Comparison of ENCODE assay signal across 19 cellular contexts in the genomic region with DNA sequence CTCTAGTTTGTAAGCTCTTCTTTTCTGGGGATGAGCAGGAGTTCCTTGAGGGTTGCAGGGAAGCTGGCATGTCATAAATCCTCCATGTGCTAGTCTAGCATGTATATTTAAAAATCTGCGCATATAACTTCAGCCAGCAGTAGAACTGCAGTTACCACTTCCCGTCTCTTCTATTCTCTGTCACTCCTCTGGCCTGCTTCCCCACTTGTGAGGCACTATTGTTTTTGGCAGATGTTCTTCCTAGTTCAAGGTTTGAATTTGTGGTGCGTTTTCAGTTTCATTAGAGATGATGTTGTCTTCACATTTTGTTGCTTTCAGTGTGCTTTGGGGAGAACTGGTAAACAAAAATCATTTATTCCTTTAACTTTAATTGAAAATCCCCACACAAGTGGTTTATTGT.
DNase-seq lines count a peak whose midpoint lies in the region; ATAC-seq and TF ChIP-seq lines count a peak whose summit lies in the region.
"Had no signal": no experiment of that assay in that cellular context is flagged by ENCODE, and none has a peak within 500 bp of the region (broad histone marks: within the 10 kb centered on the region; RNA-seq: fewer than 3 reads in every experiment).

No MANE protein-coding gene starts in this region.

- CTCF ChIA-PET in mammary epithelial cell (lab: Charles Lee; ENCODE audit: low non-redundant PET) = interaction anchor here (0.7 kb wide), 1 partner anchor 30 kb away, joined by 5 read pairs; no protein-coding TSS in a partner anchor

- BruUV-seq in mammary epithelial cell (replicated peaks; lab: Mats Ljungman, UMichigan) = no TSS peak

- H3K4me1 ChIP-seq in mammary epithelial cell (ENCODE audit: insufficient read depth, low read length) (no peaks in the 10 kb centered on the region), breast epithelium (no peaks in the 10 kb centered on the region), MM.1S (ENCODE audit: low read length) (peaks cover 10% of the 10 kb centered on the region; the same call in 1 of the 2 replicates)
- H3K4me1 ChIP-seq: body of pancreas had no signal

- H3F3A ChIP-seq in MM.1S (ENCODE audit: insufficient read depth, low read length) = no peaks in the 10 kb centered on the region

- WGBS in mammary epithelial cell (ENCODE audit: low coverage, missing lambda C conversion rate) = 85% methylated on average over 3 of the region's 3 CpGs

- H4K20me1 ChIP-seq in mammary epithelial cell (ENCODE audit: insufficient read depth, low read length) (no peaks in the 10 kb centered on the region), MM.1S (ENCODE audit: insufficient read depth, low read length) (no peaks in the 10 kb centered on the region)

- peak; percentile 67 for ATAC-seq in HG02852 (IDR thresholded peaks at IDR 0.05; ENCODE audit: unreplicated experiment)
- ATAC-seq: body of pancreas, left colon, right cardiac atrium had no signal

- no peaks in the 10 kb centered on the region for H3K36me3 ChIP-seq in mammary epithelial cell (ENCODE audit: insufficient read depth, low read length)
- no peaks in the 10 kb centered on the region for H3K36me3 ChIP-seq in breast epithelium
- no peaks in the 10 kb centered on the region for H3K36me3 ChIP-seq in MM.1S (replicated peaks; ENCODE audit: insufficient read depth, low read length)

- H3K4me2 ChIP-seq in mammary epithelial cell (ENCODE audit: insufficient read depth, low read depth, low read length) (no peak overlapping the region), MM.1S (ENCODE audit: low read depth, low read length) (peak overlapping the region; percentile 25; the same call in 1 of the 2 replicates)

- H3K27me3 ChIP-seq in mammary epithelial cell (ENCODE audit: insufficient read depth, low read length) (no peaks in the 10 kb centered on the region), breast epithelium (no peaks in the 10 kb centered on the region), MM.1S (replicated peaks; ENCODE audit: insufficient read depth, low read length) (no peaks in the 10 kb centered on the region)
- H3K27me3 ChIP-seq: body of pancreas had no signal

- H3K9me2 ChIP-seq in MM.1S (replicated peaks; ENCODE audit: insufficient read depth, low read length) = no peaks in the 10 kb centered on the region; the same call in 1 of the 2 replicates

- H2AFZ ChIP-seq in mammary epithelial cell (ENCODE audit: low read depth, low read length) (peak overlapping the region; percentile 8), MM.1S (ENCODE audit: low read length) (peak overlapping the region; percentile 57)

- H3K27ac ChIP-seq in mammary epithelial cell (ENCODE audit: insufficient read depth, low read depth, low read length) (no peak overlapping the region), breast epithelium (no peak overlapping the region), MM.1S (ENCODE audit: low read length) (peak overlapping the region; percentile 14; the same call in 1 of the 2 replicates)
- H3K27ac ChIP-seq: body of pancreas, RWPE1 had no signal

- in situ Hi-C loops in mammary epithelial cell (cut with MboI; ENCODE audit: low sequenced_read_pairs in 2 of 2) = no loop called here

- no peak overlapping the region for H3K4me3 ChIP-seq in mammary epithelial cell (replicated peaks in 1 of 3; ENCODE audit: insufficient read depth in 1 of 3, low read depth in 2 of 3, low read length in 3 of 3)
- no peak overlapping the region for H3K4me3 ChIP-seq in breast epithelium
- H3K4me3 ChIP-seq in MM.1S (ENCODE audit: low read length) = no peak overlapping the region
- H3K4me3 ChIP-seq: body of pancreas had no signal

- H3K9ac ChIP-seq in mammary epithelial cell (ENCODE audit: insufficient read depth, low read length) (no peak overlapping the region), MM.1S (ENCODE audit: low read length) (no peak overlapping the region)

- no peaks in the 10 kb centered on the region for H3K9me3 ChIP-seq in mammary epithelial cell (replicated peaks; ENCODE audit: insufficient read depth, low read length)
- no peaks in the 10 kb centered on the region for H3K9me3 ChIP-seq in breast epithelium
- H3K9me3 ChIP-seq in MM.1S (replicated peaks; ENCODE audit: insufficient read depth, low read length) = no peaks in the 10 kb centered on the region
- H3K9me3 ChIP-seq: body of pancreas had no signal

- TF ChIP-seq POLR2A in breast epithelium (IDR thresholded peaks at IDR 0.05) = no peak

- DNase-seq in mammary epithelial cell (no peak), breast epithelium (ENCODE audit: low spot score in 2 of 2) (no peak), MM.1S (peak; percentile 62), stromal cell of bone marrow (ENCODE audit: low read depth) (peak; percentile 17), dermis blood vessel endothelial cell (no peak), NCI-H1694 treated with DMSO at 0.1 percent for 48 hours (lab: John Stamatoyannopoulos, UW) (no peak)
- no peak for DNase-seq in activated CD8-positive, alpha-beta memory T cell treated with anti-CD3 and anti-CD28 coated beads, Interleukin-2, amount 50 U/mL, for 4 hours
- DNase-seq: activated CD4-positive, alpha-beta T cell treated with anti-CD3 and anti-CD28 coated beads, Interleukin-2, amount 50 U/mL, for 4 hours; activated T-cell treated with anti-CD3 and anti-CD28 coated beads, Interleukin-2, amount 50 U/mL, for 1 hour; body of pancreas; cortex of kidney; H9; left colon; NCI-H1417; NCI-H226; occipital lobe; right cardiac atrium had no signal

- TF ChIP-seq CTCF in mammary epithelial cell (conservative IDR thresholded peaks at IDR 0.05 in 1 of 2, IDR thresholded peaks at IDR 0.05 in 1 of 2; ENCODE audit: extremely low read depth in 1 of 2, insufficient read depth in 1 of 2, low read depth in 1 of 2, low read length in 2 of 2) (no peak), breast epithelium (IDR thresholded peaks at IDR 0.05) (no peak), MM.1S (IDR thresholded peaks at IDR 0.05; ENCODE audit: low read length) (no peak)

- H3K79me2 ChIP-seq in mammary epithelial cell (ENCODE audit: insufficient read depth, low read length) (no peaks in the 10 kb centered on the region), MM.1S (ENCODE audit: low read length) (no peaks in the 10 kb centered on the region)

- dilution Hi-C loops in mammary epithelial cell (cut with HindIII; ENCODE audit: low sequenced_read_pairs) = no loop called here

- intact Hi-C loops in mammary epithelial cell (cut with micrococcal nuclease) (no loop called here), breast epithelium (cut with DNase I; ENCODE audit: low total_unique reads) (no loop called here)

Comparison
In these comparisons a context has a peak if more than half of its experiments do, and no peak if none do; other contexts are left out.
1. DNase-seq: peak in MM.1S (single experiment) and stromal cell of bone marrow (single experiment); none in mammary epithelial cell (single experiment), breast epithelium (0 of 2), dermis blood vessel endothelial cell (single experiment), NCI-H1694 treated with DMSO at 0.1 percent for 48 hours (single experiment) and activated CD8-positive, alpha-beta memory T cell treated with anti-CD3 and anti-CD28 coated beads, Interleukin-2, amount 50 U/mL, for 4 hours (single experiment).